Comparison of ENCODE assay signal across 32 cellular contexts in the genomic region with DNA sequence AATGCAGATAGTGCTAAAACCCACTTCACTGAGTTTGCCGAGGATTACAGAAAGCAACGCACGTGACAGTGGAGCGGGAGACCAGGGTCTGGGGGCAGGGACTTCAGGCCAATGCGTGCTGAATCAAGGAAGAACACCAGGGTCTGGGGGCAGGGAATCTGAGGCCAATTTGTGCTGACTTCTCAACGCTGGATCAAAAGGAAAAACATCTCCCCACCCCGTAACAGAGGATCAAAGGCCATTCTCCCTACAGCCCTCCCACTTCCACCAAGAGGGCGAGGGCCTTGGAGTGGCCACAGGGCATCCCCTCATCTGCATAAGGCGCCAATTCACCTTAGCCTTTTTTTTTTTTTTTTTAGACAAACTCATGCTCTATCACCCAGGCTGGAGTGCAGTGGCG.
"Had no signal": no experiment of that assay in that cellular context is flagged by ENCODE, and none has a peak within 500 bp of the region (broad histone marks: within the 10 kb centered on the region; RNA-seq: fewer than 3 reads in every experiment).

No MANE protein-coding gene starts in this region.

- H3K36me3 ChIP-seq: ascending aorta, breast epithelium, cardiac muscle cell, esophagus muscularis mucosa, gastrocnemius medialis, heart left ventricle had no signal

- H3K4me1 Mint-ChIP-seq: brain; central memory CD8-positive, alpha-beta T cell had no signal

- H3K4me3 ChIP-seq: ascending aorta, breast epithelium, cardiac muscle cell, coronary artery, dorsolateral prefrontal cortex, esophagus muscularis mucosa, gastrocnemius medialis, heart left ventricle had no signal

- H3K4me1 ChIP-seq: ascending aorta, breast epithelium, foreskin keratinocyte had no signal

- H3K36me3 Mint-ChIP-seq: activated naive CD4-positive, alpha-beta T cell treated with anti-CD3 and anti-CD28 coated beads, Interleukin-2, amount 10 ng/mL, durations not matched to agents 7 days and 5 days; activated naive CD8-positive, alpha-beta T cell treated with anti-CD3 and anti-CD28 coated beads, Interleukin-2, amount 10 ng/mL, durations not matched to agents 7 days and 5 days; brain had no signal

- H3K27ac ChIP-seq: ascending aorta, breast epithelium, cardiac muscle cell, coronary artery, dorsolateral prefrontal cortex, esophagus muscularis mucosa, foreskin keratinocyte, gastrocnemius medialis, heart left ventricle had no signal

- H3K9me3 Mint-ChIP-seq: activated naive CD4-positive, alpha-beta T cell treated with anti-CD3 and anti-CD28 coated beads, Interleukin-2, amount 50 U/mL, for 72 hours; activated T-cell treated with anti-CD3 and anti-CD28 coated beads, Interleukin-2, amount 50 U/mL, for 72 hours; central memory CD8-positive, alpha-beta T cell had no signal

- ATAC-seq: activated naive CD4-positive, alpha-beta T cell treated with anti-CD3 and anti-CD28 coated beads, Interleukin-2, amount 50 U/mL, for 72 hours; activated T-cell treated with anti-CD3 and anti-CD28 coated beads, Interleukin-2, amount 50 U/mL, for 72 hours; foreskin keratinocyte; gastrocnemius medialis; heart left ventricle; T-helper 17 cell had no signal

- H3K27ac Mint-ChIP-seq: activated CD4-positive, alpha-beta memory T cell treated with anti-CD3 and anti-CD28 coated beads, Interleukin-2, amount 10 ng/mL, durations not matched to agents 7 days and 5 days; activated CD4-positive, alpha-beta T cell treated with anti-CD3 and anti-CD28 coated beads, Interleukin-2, amount 10 ng/mL, durations not matched to agents 7 days and 5 days; activated naive CD4-positive, alpha-beta T cell treated with anti-CD3 and anti-CD28 coated beads, Interleukin-2, amount 10 ng/mL, durations not matched to agents 7 days and 5 days; activated naive CD8-positive, alpha-beta T cell treated with anti-CD3 and anti-CD28 coated beads, Interleukin-2, amount 10 ng/mL, durations not matched to agents 7 days and 5 days; activated T-cell treated with anti-CD3 and anti-CD28 coated beads, Interleukin-2, amount 50 U/mL, for 72 hours; brain; dendritic cell treated with granulocyte-macrophage colony-stimulating factor and Interleukin-4, amounts not matched to agents 40 ng/mL and 50 ng/mL, for 4 days; T-helper 17 cell had no signal

- H3K9me3 ChIP-seq: ascending aorta, breast epithelium, gastrocnemius medialis had no signal

- H3K27me3 ChIP-seq: ascending aorta, breast epithelium, cardiac muscle cell, dorsolateral prefrontal cortex, foreskin keratinocyte, gastrocnemius medialis, heart left ventricle had no signal

- H3K4me3 Mint-ChIP-seq: activated CD4-positive, alpha-beta memory T cell treated with anti-CD3 and anti-CD28 coated beads, Interleukin-2, amount 10 ng/mL, durations not matched to agents 7 days and 5 days; activated CD4-positive, alpha-beta T cell treated with anti-CD3 and anti-CD28 coated beads, Interleukin-2, amount 10 ng/mL, durations not matched to agents 7 days and 5 days; activated naive CD4-positive, alpha-beta T cell treated with anti-CD3 and anti-CD28 coated beads, Interleukin-2, amount 10 ng/mL, durations not matched to agents 7 days and 5 days; activated naive CD8-positive, alpha-beta T cell treated with anti-CD3 and anti-CD28 coated beads, Interleukin-2, amount 10 ng/mL, durations not matched to agents 7 days and 5 days; activated T-cell treated with anti-CD3 and anti-CD28 coated beads, Interleukin-2, amount 50 U/mL, for 24 hours; activated T-cell treated with anti-CD3 and anti-CD28 coated beads, Interleukin-2, amount 50 U/mL, for 72 hours; brain; central memory CD8-positive, alpha-beta T cell; dendritic cell treated with granulocyte-macrophage colony-stimulating factor and Interleukin-4, amounts not matched to agents 40 ng/mL and 50 ng/mL, for 4 days; T-helper 17 cell had no signal

- DNase-seq: activated CD4-positive, alpha-beta memory T cell treated with anti-CD3 and anti-CD28 coated beads, Interleukin-2, amount 10 ng/mL, durations not matched to agents 7 days and 5 days; activated CD4-positive, alpha-beta T cell treated with anti-CD3 and anti-CD28 coated beads for 1 hour; activated CD4-positive, alpha-beta T cell treated with anti-CD3 and anti-CD28 coated beads for 4 hours; activated CD4-positive, alpha-beta T cell treated with anti-CD3 and anti-CD28 coated beads, Interleukin-2, amount 10 ng/mL, durations not matched to agents 7 days and 5 days; activated CD4-positive, alpha-beta T cell treated with anti-CD3 and anti-CD28 coated beads, Interleukin-2, amount 50 U/mL, for 4 hours; activated CD4-positive, CD25-positive, alpha-beta regulatory T cell; activated CD8-positive, alpha-beta memory T cell treated with anti-CD3 and anti-CD28 coated beads, Interleukin-2, amount 50 U/mL, for 48 hours; activated gamma-delta T cell; activated naive CD4-positive, alpha-beta T cell; activated naive CD4-positive, alpha-beta T cell treated with anti-CD3 and anti-CD28 coated beads, Interleukin-2, amount 10 ng/mL, durations not matched to agents 7 days and 5 days; activated naive CD8-positive, alpha-beta T cell treated with anti-CD3 and anti-CD28 coated beads, Interleukin-2, amount 10 ng/mL, durations not matched to agents 7 days and 5 days; activated T-cell treated with anti-CD3 and anti-CD28 coated beads for 4 hours; activated T-cell treated with anti-CD3 and anti-CD28 coated beads, Interleukin-2, amount 50 U/mL, for 24 hours; activated T-cell treated with anti-CD3 and anti-CD28 coated beads, Interleukin-2, amount 50 U/mL, for 72 hours; dorsolateral prefrontal cortex; effector memory CD4-positive, alpha-beta T cell; erythroblast; foreskin keratinocyte; gastrocnemius medialis; glutamatergic neuron; heart left ventricle; T-helper 1 cell; T-helper 17 cell had no signal
